ENCODE assay signal across 13 cellular contexts in the genomic region with DNA sequence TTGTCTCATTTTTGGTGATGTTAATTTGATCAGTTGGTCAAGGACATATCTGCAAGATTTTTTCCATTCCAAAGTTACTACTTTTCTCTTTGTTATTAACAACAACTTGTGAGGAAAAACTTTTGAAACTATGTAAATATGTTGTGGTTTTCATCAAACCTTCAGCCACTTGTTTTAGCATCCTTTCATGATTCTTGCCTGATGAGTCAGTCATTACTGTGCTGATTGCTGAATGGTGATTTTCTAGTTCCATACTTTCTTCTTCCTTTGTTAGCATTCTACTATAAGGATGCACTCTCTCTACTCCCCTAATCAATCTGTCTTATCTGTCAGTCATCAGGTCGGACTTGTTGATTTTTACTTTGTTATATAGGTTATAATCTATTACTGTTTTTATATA. TPM values are rescaled to one million over a fixed set of nuclear protein-coding genes. Genes with fewer than 3 reads are reported as not detected.
DNase-seq lines count a peak whose midpoint lies in the region; ATAC-seq, FAIRE-seq and TF ChIP-seq lines count a peak whose summit lies in the region.
"Had no signal": no experiment of that assay in that cellular context is flagged by ENCODE, and none has a peak within 500 bp of the region (broad histone marks: within the 10 kb centered on the region; RNA-seq: fewer than 3 reads in every experiment).

No MANE protein-coding gene starts in this region.

- ATAC-seq in HG03159 (IDR thresholded peaks at IDR 0.05; ENCODE audit: unreplicated experiment) (no peak), body of pancreas (no peak), left ventricle myocardium superior (no peak)

- no peak overlapping the region for H3K4me3 ChIP-seq in AG10803 (ENCODE audit: low read length)
- no peak overlapping the region for H3K4me3 ChIP-seq in fibroblast of villous mesenchyme (ENCODE audit: low read depth, low read length)
- no peak overlapping the region for H3K4me3 ChIP-seq in ascending aorta
- no peak overlapping the region for H3K4me3 ChIP-seq in body of pancreas
- H3K4me3 ChIP-seq: tibial artery had no signal

- peaks cover 49% of the 10 kb centered on the region for H3K4me1 Mint-ChIP-seq in activated CD4-positive, alpha-beta memory T cell treated with anti-CD3 and anti-CD28 coated beads for 36 hours (ENCODE audit: low read depth)

- H3K4me1 ChIP-seq in ascending aorta (no peaks in the 10 kb centered on the region), body of pancreas (peaks cover 4% of the 10 kb centered on the region)
- H3K4me1 ChIP-seq: Caco-2, tibial artery had no signal

- WGBS in body of pancreas, 2 donors = 33 to 43% methylated on average over 1 of the region's 1 CpG

- H3K9me3 Mint-ChIP-seq in activated CD4-positive, alpha-beta memory T cell treated with anti-CD3 and anti-CD28 coated beads for 36 hours = peaks cover 17% of the 10 kb centered on the region

- intact Hi-C loops in activated CD4-positive, alpha-beta memory T cell treated with anti-CD3 and anti-CD28 coated beads for 36 hours (cut with micrococcal nuclease) = no loop called here
- intact Hi-C loops in ascending aorta (cut with DNase I) (no loop called here), body of pancreas (cut with DNase I) (no loop called here), left ventricle myocardium superior (cut with micrococcal nuclease) (no loop called here)

- H3K36me3 ChIP-seq in ascending aorta (peaks cover 49 to 70% of the 10 kb centered on the region in 2 donors), body of pancreas (replicated peaks in 1 of 2; ENCODE audit: insufficient read depth in 1 of 2, low read depth in 2 of 2) (peaks cover 0 to 19% of the 10 kb centered on the region in 2 donors)

- no peak overlapping the region for H3K4me3 Mint-ChIP-seq in activated CD4-positive, alpha-beta memory T cell treated with anti-CD3 and anti-CD28 coated beads for 36 hours
- H3K4me3 Mint-ChIP-seq: activated naive CD8-positive, alpha-beta T cell treated with anti-CD3 and anti-CD28 coated beads, Interleukin-2, amount 10 ng/mL, durations not matched to agents 7 days and 5 days had no signal

- peak overlapping the region; percentile 49 for H3K27ac Mint-ChIP-seq in activated CD4-positive, alpha-beta memory T cell treated with anti-CD3 and anti-CD28 coated beads for 36 hours
- H3K27ac Mint-ChIP-seq: activated naive CD8-positive, alpha-beta T cell treated with anti-CD3 and anti-CD28 coated beads, Interleukin-2, amount 10 ng/mL, durations not matched to agents 7 days and 5 days had no signal

- CTCF ChIA-PET in activated CD4-positive, alpha-beta memory T cell treated with anti-CD3 and anti-CD28 coated beads for 36 hours (lab: Charles Lee) = interaction anchor here (1.0 kb wide), 1 partner anchor 178 kb away, joined by 3 read pairs; no protein-coding TSS in a partner anchor

- TF ChIP-seq POLR2A in H54 (IDR thresholded peaks at IDR 0.05; ENCODE audit: low read depth, low read length) (no peak), body of pancreas (IDR thresholded peaks at IDR 0.05) (no peak)

- peak; percentile 95 for FAIRE-seq in H54 (lab: Jason Lieb, UNC)

- POLR2A ChIA-PET in activated CD4-positive, alpha-beta memory T cell treated with anti-CD3 and anti-CD28 coated beads for 36 hours (lab: Charles Lee) = no interaction called here

- H3K27me3 ChIP-seq in ascending aorta (no peaks in the 10 kb centered on the region), body of pancreas (no peaks in the 10 kb centered on the region)
- H3K27me3 ChIP-seq: tibial artery had no signal

- TF ChIP-seq CTCF in AG10803 (conservative IDR thresholded peaks at IDR 0.05; ENCODE audit: low read length) = no peak
- TF ChIP-seq CTCF in fibroblast of villous mesenchyme (IDR thresholded peaks at IDR 0.05; ENCODE audit: insufficient read depth, low read depth, low read length) = no peak
- TF ChIP-seq CTCF in ascending aorta (IDR thresholded peaks at IDR 0.05) = no peak
- no peak for TF ChIP-seq CTCF in body of pancreas (IDR thresholded peaks at IDR 0.05)

- H3K9me3 ChIP-seq in ascending aorta = no peaks in the 10 kb centered on the region
- no peaks in the 10 kb centered on the region for H3K9me3 ChIP-seq in body of pancreas
- H3K9me3 ChIP-seq: Caco-2, tibial artery had no signal

- H3K27ac ChIP-seq in ascending aorta = no peak overlapping the region
- H3K27ac ChIP-seq in body of pancreas = no peak overlapping the region
- H3K27ac ChIP-seq: tibial artery had no signal

- DNase-seq in AG10803 (ENCODE audit: low read depth) (peak; percentile 92), H54 (ENCODE audit: insufficient read length, low spot score) (no peak), fibroblast of villous mesenchyme (ENCODE audit: low read depth) (peak; percentile 81), ascending aorta (ENCODE audit: low spot score in 2 of 2) (no peak), body of pancreas (no peak), left ventricle myocardium superior (no peak)
- no peak for DNase-seq in activated CD4-positive, alpha-beta memory T cell treated with anti-CD3 and anti-CD28 coated beads for 36 hours
- DNase-seq: activated naive CD8-positive, alpha-beta T cell treated with anti-CD3 and anti-CD28 coated beads, Interleukin-2, amount 10 ng/mL, durations not matched to agents 7 days and 5 days; Caco-2; NCI-H774; stimulated activated CD4-positive, alpha-beta T cell treated with anti-CD3 and anti-CD28 coated beads, Interleukin-2, amount 100 ng/mL, for 24 hours; tibial artery had no signal

- peaks cover 66% of the 10 kb centered on the region for H3K36me3 Mint-ChIP-seq in activated CD4-positive, alpha-beta memory T cell treated with anti-CD3 and anti-CD28 coated beads for 36 hours

- H3K27me3 Mint-ChIP-seq in activated CD4-positive, alpha-beta memory T cell treated with anti-CD3 and anti-CD28 coated beads for 36 hours = no peaks in the 10 kb centered on the region
- H3K27me3 Mint-ChIP-seq: activated naive CD8-positive, alpha-beta T cell treated with anti-CD3 and anti-CD28 coated beads, Interleukin-2, amount 10 ng/mL, durations not matched to agents 7 days and 5 days had no signal

RNA-seq across cellular contexts. Expression of gene TMEM87B, which starts 10.9 kb away (rescaled TPM):
- total RNA-seq in activated CD4-positive, alpha-beta memory T cell treated with anti-CD3 and anti-CD28 coated beads for 36 hours = 10 to 100 TPM; 22.3 to 24.1 TPM
- total RNA-seq in fibroblast of villous mesenchyme (48.3 and 112 TPM in 2 replicates), ascending aorta (11.7 TPM), body of pancreas (10 to 100 TPM; 14.8 to 15.3 TPM), left ventricle myocardium superior (4.7 TPM)

Comparison
In these comparisons a context has a peak if more than half of its experiments do, and no peak if none do; other contexts are left out.
1. DNase-seq: peak in AG10803 (single experiment) and fibroblast of villous mesenchyme (single experiment); none in H54 (single experiment), activated CD4-positive, alpha-beta memory T cell treated with anti-CD3 and anti-CD28 coated beads for 36 hours (single experiment), ascending aorta (0 of 2), body of pancreas (0 of 4) and left ventricle myocardium superior (single experiment).